ENCODE assay signal across 6 cellular contexts in genomic region chr6:30418448-30418847, GRCh38.
"Had no signal": no experiment of that assay in that cellular context is flagged by ENCODE, and none has a peak within 500 bp of the region (broad histone marks: within the 10 kb centered on the region; RNA-seq: fewer than 3 reads in every experiment).

No MANE protein-coding gene starts in this region.

- H3K4me3 ChIP-seq: GM23338 had no signal

- H3K4me3 Mint-ChIP-seq: GM23338, H9, HFFc6 had no signal

- H3K4me1 Mint-ChIP-seq: GM23338, H9, IgD-negative memory B cell had no signal

- H3K27ac Mint-ChIP-seq: GM23338, H9, HFFc6, IgD-negative memory B cell had no signal

- DNase-seq: H9, HFFc6, KBM-7 had no signal

- H3K9me3 Mint-ChIP-seq: GM23338, H9, HFFc6, IgD-negative memory B cell had no signal

- ATAC-seq: GM23338, HCT116 had no signal

- H3K4me2 ChIP-seq: GM23338 had no signal

- H2AFZ ChIP-seq: GM23338 had no signal
